ENCODE assay signal across 1 cellular context in genomic region chr3:185935465-185936263, GRCh38.
TF ChIP-seq lines count a peak whose summit lies in the region.

No MANE protein-coding gene starts in this region.

TF ChIP-seq in HepG2, 621 proteins besides CTCF, POLR2A, EP300 and RAD21 (continued from another document):
- TF ChIP-seq HNF1A (IDR thresholded peaks at IDR 0.05; ENCODE audit: low read depth) (no peak), HNF1A (CRISPR knock-in tag; IDR thresholded peaks at IDR 0.05; ENCODE audit: borderline replicate concordance) (no peak), RBFOX2 (IDR thresholded peaks at IDR 0.05; ENCODE audit: low read depth, low read length) (no peak; the same call in 1 of the 2 replicates), TBX2 (CRISPR knock-in tag; IDR thresholded peaks at IDR 0.05; ENCODE audit: borderline replicate concordance) (no peak), MLLT10 (CRISPR knock-in tag; IDR thresholded peaks at IDR 0.05) (peak; percentile 88; the same call in 1 of the 2 replicates), MAFG (CRISPR knock-in tag; IDR thresholded peaks at IDR 0.05) (no peak), ZBTB4 (CRISPR knock-in tag; IDR thresholded peaks at IDR 0.05; ENCODE audit: borderline replicate concordance) (no peak), ZNF543 (CRISPR knock-in tag; IDR thresholded peaks at IDR 0.05) (no peak), CEBPB (IDR thresholded peaks at IDR 0.05; ENCODE audit: borderline replicate concordance, low read depth, low read length) (no peak), ZBTB39 (CRISPR knock-in tag; IDR thresholded peaks at IDR 0.05) (no peak), KDM3A (CRISPR knock-in tag; IDR thresholded peaks at IDR 0.05; ENCODE audit: low read depth) (no peak), DMAP1 (CRISPR knock-in tag; IDR thresholded peaks at IDR 0.05) (no peak), NFYB (CRISPR knock-in tag; IDR thresholded peaks at IDR 0.05) (no peak), GTF3A (CRISPR knock-in tag; conservative IDR thresholded peaks at IDR 0.05) (no peak), ZNF703 (CRISPR knock-in tag; IDR thresholded peaks at IDR 0.05; ENCODE audit: borderline replicate concordance) (no peak), ZBTB7B (CRISPR knock-in tag; IDR thresholded peaks at IDR 0.05) (no peak)
- TF ChIP-seq, protein P1, sequence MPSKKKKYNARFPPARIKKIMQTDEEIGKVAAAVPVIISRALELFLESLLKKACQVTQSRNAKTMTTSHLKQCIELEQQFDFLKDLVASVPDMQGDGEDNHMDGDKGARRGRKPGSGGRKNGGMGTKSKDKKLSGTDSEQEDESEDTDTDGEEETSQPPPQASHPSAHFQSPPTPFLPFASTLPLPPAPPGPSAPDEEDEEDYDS (CRISPR knock-in tag; IDR thresholded peaks at IDR 0.05) = no peak
- TF ChIP-seq, protein P2, sequence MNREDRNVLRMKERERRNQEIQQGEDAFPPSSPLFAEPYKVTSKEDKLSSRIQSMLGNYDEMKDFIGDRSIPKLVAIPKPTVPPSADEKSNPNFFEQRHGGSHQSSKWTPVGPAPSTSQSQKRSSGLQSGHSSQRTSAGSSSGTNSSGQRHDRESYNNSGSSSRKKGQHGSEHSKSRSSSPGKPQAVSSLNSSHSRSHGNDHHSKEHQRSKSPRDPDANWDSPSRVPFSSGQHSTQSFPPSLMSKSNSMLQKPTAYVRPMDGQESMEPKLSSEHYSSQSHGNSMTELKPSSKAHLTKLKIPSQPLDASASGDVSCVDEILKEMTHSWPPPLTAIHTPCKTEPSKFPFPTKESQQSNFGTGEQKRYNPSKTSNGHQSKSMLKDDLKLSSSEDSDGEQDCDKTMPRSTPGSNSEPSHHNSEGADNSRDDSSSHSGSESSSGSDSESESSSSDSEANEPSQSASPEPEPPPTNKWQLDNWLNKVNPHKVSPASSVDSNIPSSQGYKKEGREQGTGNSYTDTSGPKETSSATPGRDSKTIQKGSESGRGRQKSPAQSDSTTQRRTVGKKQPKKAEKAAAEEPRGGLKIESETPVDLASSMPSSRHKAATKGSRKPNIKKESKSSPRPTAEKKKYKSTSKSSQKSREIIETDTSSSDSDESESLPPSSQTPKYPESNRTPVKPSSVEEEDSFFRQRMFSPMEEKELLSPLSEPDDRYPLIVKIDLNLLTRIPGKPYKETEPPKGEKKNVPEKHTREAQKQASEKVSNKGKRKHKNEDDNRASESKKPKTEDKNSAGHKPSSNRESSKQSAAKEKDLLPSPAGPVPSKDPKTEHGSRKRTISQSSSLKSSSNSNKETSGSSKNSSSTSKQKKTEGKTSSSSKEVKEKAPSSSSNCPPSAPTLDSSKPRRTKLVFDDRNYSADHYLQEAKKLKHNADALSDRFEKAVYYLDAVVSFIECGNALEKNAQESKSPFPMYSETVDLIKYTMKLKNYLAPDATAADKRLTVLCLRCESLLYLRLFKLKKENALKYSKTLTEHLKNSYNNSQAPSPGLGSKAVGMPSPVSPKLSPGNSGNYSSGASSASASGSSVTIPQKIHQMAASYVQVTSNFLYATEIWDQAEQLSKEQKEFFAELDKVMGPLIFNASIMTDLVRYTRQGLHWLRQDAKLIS (CRISPR knock-in tag; IDR thresholded peaks at IDR 0.05) = no peak
